21 cellular contexts compared by ENCODE assay signal in the genomic region with DNA sequence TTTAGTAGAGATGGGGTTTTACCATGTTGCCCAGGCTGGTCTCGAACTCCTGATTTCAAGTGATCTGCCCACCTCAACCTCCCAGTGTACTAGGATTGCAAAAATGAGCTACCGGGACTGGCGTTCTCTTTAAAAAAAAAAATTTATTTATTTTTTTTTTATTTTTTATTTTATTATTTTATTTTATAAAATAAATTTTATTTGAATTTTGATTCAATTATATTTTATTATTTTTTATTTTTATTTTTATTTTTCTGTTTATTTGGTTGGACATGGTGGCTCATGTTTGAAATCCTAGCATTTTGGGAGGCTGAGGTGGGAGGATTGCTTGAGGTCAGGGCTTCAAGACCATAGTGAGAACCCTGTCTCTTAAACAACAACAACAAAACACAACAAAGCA.
"Had no signal": no experiment of that assay in that cellular context is flagged by ENCODE, and none has a peak within 500 bp of the region (broad histone marks: within the 10 kb centered on the region; RNA-seq: fewer than 3 reads in every experiment).

No MANE protein-coding gene starts in this region.

- DNase-seq: natural killer cell; occipital lobe; ovary; posterior cingulate gyrus; psoas muscle; right cardiac atrium; right lobe of liver; sigmoid colon; small intestine; stimulated activated CD4-positive, alpha-beta T cell treated with anti-CD3 and anti-CD28 coated beads, Interleukin-15, amount 100 ng/mL, for 24 hours; stimulated activated CD4-positive, alpha-beta T cell treated with anti-CD3 and anti-CD28 coated beads, Interleukin-2, amount 100 ng/mL, for 24 hours; stimulated activated CD4-positive, alpha-beta T cell treated with anti-CD3 and anti-CD28 coated beads, Interleukin-2, amount 100 ng/mL, for 48 hours; stimulated activated CD4-positive, alpha-beta T cell treated with anti-CD3 and anti-CD28 coated beads, Interleukin-4, amount 100 ng/mL, for 24 hours; stimulated activated naive B cell treated with anti-CD40 and anti-IgM and Interleukin-4, amounts not matched to agents 10 μg/mL and 1 μg/mL and 100 μg/mL, for 72 hours; stimulated activated naive CD4-positive, alpha-beta T cell treated with Interleukin-2 at 50 U/mL for 16 hours; stomach; thyroid gland; trophoblast cell; upper lobe of left lung had no signal

- FAIRE-seq: small intestine, urothelium cell line had no signal

- ATAC-seq: natural killer cell; psoas muscle; right cardiac atrium; right lobe of liver; stimulated activated effector memory CD8-positive, alpha-beta T cell treated with anti-CD3 and anti-CD28 coated beads, Interleukin-12 subunit alpha, Interleukin-12 subunit beta, amount 100 ng/mL, for 72 hours; stimulated activated naive B cell treated with anti-CD40 and anti-IgM and Interleukin-4, amounts not matched to agents 10 μg/mL and 1 μg/mL and 100 μg/mL, for 72 hours had no signal
